ENCODE assay signal across 1 cellular context in genomic region chr1:227315500-227316346, GRCh38.
A peak's percentile ranks its signal among the peaks of the same experiment; 100 is the strongest.
TF ChIP-seq lines count a peak whose summit lies in the region.

No MANE protein-coding gene starts in this region.

TF ChIP-seq in HepG2, 621 proteins besides CTCF, POLR2A, EP300 and RAD21 (continued from another document and continues in another):
- peak; percentile 50; the same call in 1 of the 2 replicates for TF ChIP-seq IKZF5 (CRISPR knock-in tag; IDR thresholded peaks at IDR 0.05)
- no peak for TF ChIP-seq TOE1 (CRISPR knock-in tag; IDR thresholded peaks at IDR 0.05)
- no peak for TF ChIP-seq KIAA2018 (CRISPR knock-in tag; IDR thresholded peaks at IDR 0.05; ENCODE audit: borderline replicate concordance)
- TF ChIP-seq GPN1 (CRISPR knock-in tag; IDR thresholded peaks at IDR 0.05; ENCODE audit: borderline replicate concordance) = no peak
- peak; percentile 41; the same call in 1 of the 2 replicates for TF ChIP-seq FOXA3 (CRISPR knock-in tag; IDR thresholded peaks at IDR 0.05)
- 0 out of 2 replicates have a peak, but pooled peaks have one; percentile 20 for TF ChIP-seq ARID3A (IDR thresholded peaks at IDR 0.05; ENCODE audit: low read depth, low read length)
- peak; percentile 32; the same call in 1 of the 2 replicates for TF ChIP-seq HMG20A (CRISPR knock-in tag; IDR thresholded peaks at IDR 0.05; ENCODE audit: borderline replicate concordance)
- no peak for TF ChIP-seq TCF7 (IDR thresholded peaks at IDR 0.05; ENCODE audit: low read depth)
- 0 out of 2 replicates have a peak, but pooled peaks have one; percentile 20 for TF ChIP-seq ZNF292 (CRISPR knock-in tag; IDR thresholded peaks at IDR 0.05; ENCODE audit: borderline replicate concordance, low read depth)
- peak; percentile 75 for TF ChIP-seq TEAD3 (CRISPR knock-in tag; optimal IDR thresholded peaks at IDR 0.05; ENCODE audit: borderline replicate concordance)
- TF ChIP-seq SMAD3 (CRISPR knock-in tag; IDR thresholded peaks at IDR 0.05) = no peak
- TF ChIP-seq MXI1 (IDR thresholded peaks at IDR 0.05; ENCODE audit: borderline replicate concordance, low read depth, low read length) = no peak
- TF ChIP-seq MLXIP (CRISPR knock-in tag; IDR thresholded peaks at IDR 0.05; ENCODE audit: borderline replicate concordance) = no peak
- peak; percentile 76 for TF ChIP-seq BCL6 (CRISPR knock-in tag; IDR thresholded peaks at IDR 0.05)
- TF ChIP-seq ZNF383 (CRISPR knock-in tag; IDR thresholded peaks at IDR 0.05; ENCODE audit: borderline replicate concordance) = no peak
- peak; percentile 39; the same call in 1 of the 2 replicates for TF ChIP-seq ZNF331 (CRISPR knock-in tag; IDR thresholded peaks at IDR 0.05)
- no peak for TF ChIP-seq ZNF850 (CRISPR knock-in tag; conservative IDR thresholded peaks at IDR 0.05)
- TF ChIP-seq SP140L (CRISPR knock-in tag; IDR thresholded peaks at IDR 0.05; ENCODE audit: borderline replicate concordance) = no peak
- no peak for TF ChIP-seq SIX1 (CRISPR knock-in tag; IDR thresholded peaks at IDR 0.05; ENCODE audit: borderline replicate concordance)
- TF ChIP-seq SAP130 (CRISPR knock-in tag; IDR thresholded peaks at IDR 0.05; ENCODE audit: low read depth) = peak; percentile 86
- TF ChIP-seq ASH2L (IDR thresholded peaks at IDR 0.05; ENCODE audit: insufficient read length, low read depth, low read length) = peak; percentile 47
- peak; percentile 34; the same call in 1 of the 2 replicates for TF ChIP-seq YEATS4 (CRISPR knock-in tag; IDR thresholded peaks at IDR 0.05; ENCODE audit: borderline replicate concordance)
- TF ChIP-seq HOMEZ (CRISPR knock-in tag; IDR thresholded peaks at IDR 0.05; ENCODE audit: low read depth) = peak; percentile 22; the same call in 1 of the 2 replicates
- no peak for TF ChIP-seq SP1 (IDR thresholded peaks at IDR 0.05)
- no peak for TF ChIP-seq SP1 (CRISPR knock-in tag; IDR thresholded peaks at IDR 0.05)
- TF ChIP-seq HNRNPUL1 (IDR thresholded peaks at IDR 0.05; ENCODE audit: low read depth, low read length) = no peak
- no peak for TF ChIP-seq NR2F6 (IDR thresholded peaks at IDR 0.05)
- peak; percentile 42; the same call in 1 of the 2 replicates for TF ChIP-seq NR2F6 (CRISPR knock-in tag; IDR thresholded peaks at IDR 0.05)
- TF ChIP-seq ZNF644 (CRISPR knock-in tag; IDR thresholded peaks at IDR 0.05; ENCODE audit: low read depth) = peak; percentile 58; the same call in 1 of the 2 replicates
- no peak for TF ChIP-seq MTERF4 (CRISPR knock-in tag; IDR thresholded peaks at IDR 0.05)
- TF ChIP-seq ZFP1 (CRISPR knock-in tag; IDR thresholded peaks at IDR 0.05) = no peak
- TF ChIP-seq ZFP37 (CRISPR knock-in tag; IDR thresholded peaks at IDR 0.05; ENCODE audit: borderline replicate concordance) = no peak
- no peak for TF ChIP-seq ZNF710 (CRISPR knock-in tag; IDR thresholded peaks at IDR 0.05; ENCODE audit: borderline replicate concordance)
- peak; percentile 22; the same call in 1 of the 2 replicates for TF ChIP-seq TGIF2 (CRISPR knock-in tag; IDR thresholded peaks at IDR 0.05)
- peak; percentile 58; the same call in 1 of the 2 replicates for TF ChIP-seq SALL1 (CRISPR knock-in tag; IDR thresholded peaks at IDR 0.05)
- TF ChIP-seq NPAS2 (CRISPR knock-in tag; IDR thresholded peaks at IDR 0.05; ENCODE audit: borderline replicate concordance) = no peak
- peak; percentile 26; the same call in 1 of the 2 replicates for TF ChIP-seq PAXIP1 (CRISPR knock-in tag; conservative IDR thresholded peaks at IDR 0.05)
